In the genomic region with DNA sequence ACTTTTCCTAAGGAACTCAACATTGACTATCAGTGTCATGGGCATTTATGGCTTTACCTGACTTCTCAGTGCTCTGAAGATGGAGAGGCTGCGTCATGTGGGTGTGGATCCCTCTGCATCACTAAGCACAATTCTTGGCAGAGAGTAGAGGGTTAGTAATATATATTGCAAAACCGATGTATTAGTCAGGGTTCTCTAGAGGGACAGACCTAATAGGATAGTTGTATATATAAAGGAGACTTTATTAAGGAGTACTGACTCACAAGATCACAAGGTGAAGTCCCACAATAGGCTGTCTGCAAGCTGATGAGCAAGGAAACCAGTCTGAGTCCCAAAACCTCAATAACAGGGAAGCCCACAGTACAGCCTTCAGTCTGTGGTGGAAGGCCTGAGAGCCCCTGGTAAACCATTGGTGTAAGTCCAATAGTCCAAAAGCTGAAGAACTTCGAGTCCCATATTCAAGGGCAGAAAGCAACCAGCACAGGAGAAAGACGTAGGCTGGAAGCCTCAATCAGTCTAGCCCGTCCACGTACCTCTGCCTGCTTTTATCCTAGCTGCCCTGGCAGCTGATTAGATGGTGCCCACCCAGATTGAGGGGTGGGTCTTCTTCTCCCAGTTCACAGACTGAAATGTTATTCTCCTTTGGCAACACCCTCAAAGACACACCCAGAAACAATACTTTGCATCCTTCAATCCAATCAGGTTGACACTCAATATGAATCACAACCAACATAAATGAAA, we compare ENCODE assay signal across 16 cellular contexts.
DNase-seq lines count a peak whose midpoint lies in the region; ATAC-seq, FAIRE-seq and TF ChIP-seq lines count a peak whose summit lies in the region.
"Had no signal": no experiment of that assay in that cellular context is flagged by ENCODE, and none has a peak within 500 bp of the region (broad histone marks: within the 10 kb centered on the region; RNA-seq: fewer than 3 reads in every experiment).

No MANE protein-coding gene starts in this region.

- intact Hi-C loops in HepG2 (cut with micrococcal nuclease; ENCODE audit: unreplicated experiment) = no loop called here
- intact Hi-C loops in right lobe of liver (cut with DNase I) = no loop called here
- intact Hi-C loops in activated CD4-positive, alpha-beta T cell treated with anti-CD3 and anti-CD28 coated beads for 36 hours (cut with DNase I, micrococcal nuclease) = loop anchor here in 1 of 2 experiments (5.0 kb wide), 1 partner anchor 162 kb away; a partner anchor contains a TSS

- H3K9me3 ChIP-seq in HepG2 (ENCODE audit: low read length) (no peaks in the 10 kb centered on the region), right lobe of liver (no peaks in the 10 kb centered on the region)

- CTCF ChIA-PET in HepG2 (lab: Yijun Ruan, JAX; ENCODE audit: low intra/inter-chr PET ratio, low total read pairs) = no interaction called here
- CTCF ChIA-PET in activated CD4-positive, alpha-beta T cell treated with anti-CD3 and anti-CD28 coated beads for 36 hours (lab: Charles Lee) = interaction anchor here (0.8 to 1.0 kb wide), 2 partner anchors 9 kb away, joined by 3 read pairs; no protein-coding TSS in a partner anchor

- no TSS peak for BruUV-seq in HepG2 (replicated peaks; lab: Mats Ljungman, UMichigan)

- no peaks in the 10 kb centered on the region for H4K20me1 ChIP-seq in HepG2 (ENCODE audit: insufficient read depth, low read length)

- no peaks in the 10 kb centered on the region for H3K36me3 Mint-ChIP-seq in activated CD4-positive, alpha-beta T cell treated with anti-CD3 and anti-CD28 coated beads for 36 hours (ENCODE audit: low read depth)
- H3K36me3 Mint-ChIP-seq: brain had no signal

- DNase-seq in HepG2 (ENCODE audit: low spot score) = no peak
- no peak for DNase-seq in right lobe of liver
- DNase-seq in T1000 (lab: John Stamatoyannopoulos, UW) = peak; percentile 27
- DNase-seq in foreskin fibroblast = peak; percentile 10 to 86
- no peak for DNase-seq in activated CD4-positive, alpha-beta T cell treated with anti-CD3 and anti-CD28 coated beads for 36 hours
- no peak for DNase-seq in NCI-H1930 (lab: John Stamatoyannopoulos, UW)
- DNase-seq in GM19240 (ENCODE audit: insufficient read length, low spot score) = no peak
- DNase-seq: activated T-cell treated with anti-CD3 and anti-CD28 coated beads, Interleukin-2, amount 50 U/mL, for 24 hours; NCI-H1105 treated with DMSO at 0.1 percent for 48 hours; NCI-H510A treated with DMSO at 0.1 percent for 48 hours; SJCRH30; WERI-Rb-1 had no signal

- no peak overlapping the region for H2AFZ ChIP-seq in HepG2 (ENCODE audit: low read length)

- H3K4me3 ChIP-seq in HepG2 (replicated peaks in 1 of 3; ENCODE audit: insufficient read depth in 1 of 3, low read depth in 2 of 3, low read length in 3 of 3) = no peak overlapping the region
- H3K4me3 ChIP-seq in right lobe of liver = no peak overlapping the region
- no peak overlapping the region for H3K4me3 ChIP-seq in foreskin fibroblast (ENCODE audit: low read depth in 1 of 2, low read length in 2 of 2)
- H3K4me3 ChIP-seq: SJCRH30, skin epidermis had no signal

- no peak for TF ChIP-seq CTCF in HepG2 (CRISPR knock-in tag; IDR thresholded peaks at IDR 0.05)
- no peak for TF ChIP-seq CTCF in right lobe of liver (IDR thresholded peaks at IDR 0.05)
- TF ChIP-seq CTCF in foreskin fibroblast (IDR thresholded peaks at IDR 0.05; ENCODE audit: low read depth, low read length) = no peak

- ATAC-seq in HepG2 = no peak
- no peak for ATAC-seq in right lobe of liver
- no peak for ATAC-seq in activated CD4-positive, alpha-beta T cell treated with anti-CD3 and anti-CD28 coated beads for 36 hours
- ATAC-seq in GM18502 (IDR thresholded peaks at IDR 0.05; ENCODE audit: poor library complexity, unreplicated experiment) = no peak

- TF ChIP-seq POLR2A in HepG2 (IDR thresholded peaks at IDR 0.05; ENCODE audit: insufficient read depth in 1 of 2, low read depth in 2 of 2, low read length in 2 of 2) (no peak), right lobe of liver (IDR thresholded peaks at IDR 0.05) (no peak)

- TF ChIP-seq EP300 in HepG2 (IDR thresholded peaks at IDR 0.05; ENCODE audit: low read depth in 2 of 2, low read length in 2 of 2) (no peak), HepG2 (CRISPR knock-in tag; IDR thresholded peaks at IDR 0.05; ENCODE audit: borderline replicate concordance) (no peak)

- H3K27me3 ChIP-seq in HepG2 (ENCODE audit: control insufficient read depth in 1 of 2, insufficient read depth in 2 of 2, low read length in 2 of 2) (no peaks in the 10 kb centered on the region), right lobe of liver (no peaks in the 10 kb centered on the region)
- H3K27me3 ChIP-seq: SJCRH30 had no signal

- in situ Hi-C loops in HepG2 (cut with HindIII; ENCODE audit: extremely low pct_ligation_motif_present, low pct_unique_long_range_greater_than_20kb) = no loop called here

- H3K36me3 ChIP-seq in HepG2 (replicated peaks in 1 of 2; ENCODE audit: control insufficient read depth in 1 of 2, insufficient read depth in 2 of 2, low read length in 2 of 2) = no peaks in the 10 kb centered on the region
- H3K36me3 ChIP-seq in right lobe of liver = no peaks in the 10 kb centered on the region
- H3K36me3 ChIP-seq: SJCRH30, WERI-Rb-1 had no signal

- H3K79me2 ChIP-seq in HepG2 (ENCODE audit: insufficient read depth, low read length) = no peaks in the 10 kb centered on the region

- H3K9me3 Mint-ChIP-seq in activated CD4-positive, alpha-beta T cell treated with anti-CD3 and anti-CD28 coated beads for 36 hours (ENCODE audit: low read depth) = no peaks in the 10 kb centered on the region
- H3K9me3 Mint-ChIP-seq: activated T-cell treated with anti-CD3 and anti-CD28 coated beads, Interleukin-2, amount 50 U/mL, for 24 hours had no signal

- no peak overlapping the region for H3K27ac Mint-ChIP-seq in activated CD4-positive, alpha-beta T cell treated with anti-CD3 and anti-CD28 coated beads for 36 hours
- H3K27ac Mint-ChIP-seq: activated T-cell treated with anti-CD3 and anti-CD28 coated beads, Interleukin-2, amount 50 U/mL, for 24 hours; brain had no signal

- TF ChIP-seq RAD21 in HepG2 (CRISPR knock-in tag; IDR thresholded peaks at IDR 0.05) = no peak

- POLR2A ChIA-PET in HepG2 (lab: Yijun Ruan, JAX) = no interaction called here
- POLR2A ChIA-PET in activated CD4-positive, alpha-beta T cell treated with anti-CD3 and anti-CD28 coated beads for 36 hours (lab: Charles Lee) = no interaction called here

- FAIRE-seq in HepG2 (lab: Jason Lieb, UNC) = no peak

- peaks cover 14% of the 10 kb centered on the region for H3K4me1 Mint-ChIP-seq in activated CD4-positive, alpha-beta T cell treated with anti-CD3 and anti-CD28 coated beads for 36 hours

- H3K27ac ChIP-seq in HepG2 (ENCODE audit: extremely low read length, insufficient read depth, low read length) (no peak overlapping the region), right lobe of liver (no peak overlapping the region)
- H3K27ac ChIP-seq: HL-60, SJCRH30, WERI-Rb-1 had no signal

- peaks cover 4% of the 10 kb centered on the region for H3K27me3 Mint-ChIP-seq in activated CD4-positive, alpha-beta T cell treated with anti-CD3 and anti-CD28 coated beads for 36 hours

- H3K4me1 ChIP-seq in HepG2 (ENCODE audit: insufficient read depth, low read length) (peaks cover 41% of the 10 kb centered on the region), right lobe of liver (peaks cover 0 to 23% (median 9%) of the 10 kb centered on the region in 4 donors)

- no peak overlapping the region for H3K4me2 ChIP-seq in HepG2 (ENCODE audit: low read depth, low read length)

- H3K9ac ChIP-seq in HepG2 (ENCODE audit: insufficient read depth, low read depth, low read length) = no peak overlapping the region

- WGBS in HepG2 (ENCODE audit: low lambda C conversion rate) = 88% methylated on average over 2 of the region's 6 CpGs
- WGBS in right lobe of liver (ENCODE audit: insufficient coverage, low coverage, low lambda C conversion rate, missing lambda C conversion rate) = 79% methylated on average over 3 of the region's 6 CpGs

- no peak overlapping the region for H3K4me3 Mint-ChIP-seq in activated CD4-positive, alpha-beta T cell treated with anti-CD3 and anti-CD28 coated beads for 36 hours
- H3K4me3 Mint-ChIP-seq: activated T-cell treated with anti-CD3 and anti-CD28 coated beads, Interleukin-2, amount 50 U/mL, for 24 hours; brain had no signal

TF ChIP-seq in HepG2, 621 proteins besides CTCF, POLR2A, EP300 and RAD21:
- TF ChIP-seq NFE2L1 (CRISPR knock-in tag; IDR thresholded peaks at IDR 0.05; ENCODE audit: borderline replicate concordance) = no peak
- TF ChIP-seq ZNF7 (CRISPR knock-in tag; IDR thresholded peaks at IDR 0.05) = peak; percentile 74; the same call in 1 of the 2 replicates
- no peak for TF ChIP-seq TSC22D2 (CRISPR knock-in tag; IDR thresholded peaks at IDR 0.05; ENCODE audit: borderline replicate concordance)
- TF ChIP-seq, protein P1, sequence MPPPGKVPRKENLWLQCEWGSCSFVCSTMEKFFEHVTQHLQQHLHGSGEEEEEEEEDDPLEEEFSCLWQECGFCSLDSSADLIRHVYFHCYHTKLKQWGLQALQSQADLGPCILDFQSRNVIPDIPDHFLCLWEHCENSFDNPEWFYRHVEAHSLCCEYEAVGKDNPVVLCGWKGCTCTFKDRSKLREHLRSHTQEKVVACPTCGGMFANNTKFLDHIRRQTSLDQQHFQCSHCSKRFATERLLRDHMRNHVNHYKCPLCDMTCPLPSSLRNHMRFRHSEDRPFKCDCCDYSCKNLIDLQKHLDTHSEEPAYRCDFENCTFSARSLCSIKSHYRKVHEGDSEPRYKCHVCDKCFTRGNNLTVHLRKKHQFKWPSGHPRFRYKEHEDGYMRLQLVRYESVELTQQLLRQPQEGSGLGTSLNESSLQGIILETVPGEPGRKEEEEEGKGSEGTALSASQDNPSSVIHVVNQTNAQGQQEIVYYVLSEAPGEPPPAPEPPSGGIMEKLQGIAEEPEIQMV (CRISPR knock-in tag; IDR thresholded peaks at IDR 0.05; ENCODE audit: low read depth) = no peak

Comparison
In these comparisons a context has a peak if more than half of its experiments do, and no peak if none do; other contexts are left out.
1. DNase-seq: peak in T1000 (single experiment) and foreskin fibroblast (2 of 2); none in HepG2 (single experiment), right lobe of liver (0 of 3), activated CD4-positive, alpha-beta T cell treated with anti-CD3 and anti-CD28 coated beads for 36 hours (single experiment), NCI-H1930 (0 of 2) and GM19240 (single experiment).